Comparison of ENCODE assay signal across 1 cellular context in genomic region chr16:66485361-66485760, GRCh38.
TF ChIP-seq lines count a peak whose summit lies in the region.

No MANE protein-coding gene starts in this region.

TF ChIP-seq in A549, 52 proteins besides CTCF, POLR2A, EP300 and RAD21 (continued from another document):
- no peak for TF ChIP-seq ZNF302 (CRISPR knock-in tag; IDR thresholded peaks at IDR 0.05)
- no peak for TF ChIP-seq TFCP2L1 (CRISPR knock-in tag; IDR thresholded peaks at IDR 0.05)
- TF ChIP-seq NFE2L2 (conservative IDR thresholded peaks at IDR 0.05; ENCODE audit: low read length), result no peak
- no peak for TF ChIP-seq BHLHE40 (IDR thresholded peaks at IDR 0.05; ENCODE audit: low read depth, low read length)
- TF ChIP-seq EHMT2 (IDR thresholded peaks at IDR 0.05; ENCODE audit: low read depth), result no peak
